8 cellular contexts compared by ENCODE assay signal in the genomic region with DNA sequence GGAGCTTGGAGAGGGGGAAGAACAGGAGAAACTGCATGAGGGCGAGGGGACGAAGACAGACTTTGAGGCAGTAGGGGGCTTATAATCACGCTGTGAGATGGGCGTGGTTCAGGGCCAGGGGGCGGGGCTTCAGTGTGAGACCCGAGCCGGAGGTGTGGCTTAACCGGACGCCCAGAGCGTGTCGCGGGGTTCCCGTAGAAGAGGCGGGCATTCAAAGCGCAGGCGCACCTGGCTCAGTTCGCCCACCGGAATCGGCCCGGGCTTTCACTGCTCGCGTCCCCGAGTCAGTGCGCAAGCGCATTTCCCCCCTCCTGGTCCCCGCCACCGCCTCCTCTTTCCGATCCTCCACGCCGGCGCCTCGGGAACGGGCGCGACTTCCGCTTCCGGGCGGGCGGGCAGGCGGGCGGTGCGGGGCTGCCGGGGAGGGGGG. TPM values are rescaled to one million over a fixed set of nuclear protein-coding genes. Genes with fewer than 3 reads are reported as not detected.
A peak's percentile ranks its signal among the peaks of the same experiment; 100 is the strongest.
DNase-seq lines count a peak whose midpoint lies in the region; ATAC-seq and TF ChIP-seq lines count a peak whose summit lies in the region.

No MANE protein-coding gene starts in this region.

- peak; percentile 61 for ATAC-seq in HG02610 (IDR thresholded peaks at IDR 0.05; ENCODE audit: unreplicated experiment)

- H3K9ac ChIP-seq in SK-N-MC (ENCODE audit: insufficient read length), result no peak overlapping the region

- H3K4me3 ChIP-seq in GM08714 (ENCODE audit: low read length), result peak overlapping the region; percentile 92; the same call in 1 of the 2 replicates
- peak overlapping the region; percentile 98 for H3K4me3 ChIP-seq in SK-N-MC
- peak overlapping the region; percentile 97 for H3K4me3 ChIP-seq in osteoblast (ENCODE audit: insufficient read depth, low read length)
- peak overlapping the region; percentile 91 for H3K4me3 ChIP-seq in testis

- intact Hi-C loops in testis (cut with DNase I; ENCODE audit: low total_unique reads), result loop anchor here (10.0 kb wide), 1 partner anchor 90 kb away; no protein-coding TSS in a partner anchor

- H2AFZ ChIP-seq in osteoblast (ENCODE audit: low read length), result no peak overlapping the region

- H3K36me3 ChIP-seq in SK-N-MC (ENCODE audit: insufficient read depth, low read length), result peaks cover 4% of the 10 kb centered on the region; the same call in 1 of the 2 replicates
- H3K36me3 ChIP-seq in osteoblast (ENCODE audit: insufficient read depth, low read length), result peaks cover 11% of the 10 kb centered on the region
- no peaks in the 10 kb centered on the region for H3K36me3 ChIP-seq in testis (ENCODE audit: low read depth, missing control alignments)

- H3K9me3 ChIP-seq in SK-N-MC (ENCODE audit: low read depth, low read length) (no peaks in the 10 kb centered on the region), osteoblast (ENCODE audit: low read depth, low read length) (peaks cover 6% of the 10 kb centered on the region), testis (no peaks in the 10 kb centered on the region)

- H3K4me2 ChIP-seq in osteoblast (ENCODE audit: insufficient read depth, low read length), result peak overlapping the region; percentile 100

- no peak for TF ChIP-seq POLR2A in testis (IDR thresholded peaks at IDR 0.05)

- H3K27ac ChIP-seq in SK-N-MC (peak overlapping the region; percentile 98), osteoblast (ENCODE audit: low read depth, low read length) (peak overlapping the region; percentile 65), testis (peak overlapping the region; percentile 53 to 94)

- peaks cover 51% of the 10 kb centered on the region for H3K79me2 ChIP-seq in osteoblast (ENCODE audit: insufficient read depth, low read length)

- peaks cover 23% of the 10 kb centered on the region for H4K20me1 ChIP-seq in osteoblast (ENCODE audit: insufficient read depth, low read length)

- H3K4me1 ChIP-seq in osteoblast (ENCODE audit: insufficient read depth, low read length), result peaks cover 19% of the 10 kb centered on the region
- H3K4me1 ChIP-seq in testis, result peaks cover 16% of the 10 kb centered on the region

- 0% methylated on average over 14 to 16 of the region's 43 CpGs for WGBS in testis, 2 donors

- DNase-seq in NCI-H1092 (lab: John Stamatoyannopoulos, UW), result peak; percentile 96
- DNase-seq in SK-N-MC (ENCODE audit: low read depth, low spot score), result peak; percentile 96
- peak; percentile 99 for DNase-seq in activated naive CD4-positive, alpha-beta T cell treated with anti-CD3 and anti-CD28 coated beads, Interleukin-2, amount 50 U/mL, for 16 hours
- peak; percentile 98 for DNase-seq in glomerular visceral epithelial cell (ENCODE audit: extremely low spot score)
- peak; percentile 100 for DNase-seq in osteoblast (ENCODE audit: insufficient read length, low spot score, missing footprints)
- peak; percentile 97 for DNase-seq in testis

- H3K27me3 ChIP-seq in osteoblast (ENCODE audit: insufficient read depth, low read length), result no peaks in the 10 kb centered on the region
- H3K27me3 ChIP-seq in testis, result no peaks in the 10 kb centered on the region

- TF ChIP-seq CTCF in osteoblast (IDR thresholded peaks at IDR 0.05; ENCODE audit: extremely low read depth, low read depth, low read length) (no peak), testis (IDR thresholded peaks at IDR 0.05) (peak in 1 of 3 experiments; percentile 14)

RNA-seq across cellular contexts. Expression of gene ZNF865, which starts 0.2 kb away (rescaled TPM):
- total RNA-seq in osteoblast (1.4 and 1.5 TPM in 2 replicates), testis (10 to 100 TPM; 12.2 to 14.5 TPM)
- 4.7 TPM for polyA plus RNA-seq in testis (ENCODE audit: insufficient read depth, low read depth, low replicate concordance)

RNA-seq across cellular contexts. Expression of gene ZNF524, which starts 5.1 kb away (rescaled TPM):
- total RNA-seq in osteoblast (11.2 TPM in 2 replicates), testis (10 to 100 TPM; 25.0 to 29.4 TPM)
- polyA plus RNA-seq in testis (ENCODE audit: insufficient read depth, low read depth, low replicate concordance), result 8.5 TPM

RNA-seq across cellular contexts. Expression of gene FIZ1, which starts 5.9 kb away (rescaled TPM):
- total RNA-seq in osteoblast, result 2.9 and 3.6 TPM in 2 replicates
- 10 to 100 TPM; 16.5 to 17.4 TPM for total RNA-seq in testis
- polyA plus RNA-seq in testis (ENCODE audit: insufficient read depth, low read depth, low replicate concordance), result 8.5 TPM

RNA-seq across cellular contexts. Expression of gene ZNF784, which starts 19.1 kb away (rescaled TPM):
- total RNA-seq in osteoblast, result 6.5 and 8.7 TPM in 2 replicates
- total RNA-seq in testis, result 10 to 100 TPM; 10.3 to 13.0 TPM
- polyA plus RNA-seq in testis (ENCODE audit: insufficient read depth, low read depth, low replicate concordance), result 6.6 TPM

RNA-seq across cellular contexts. Expression of gene ZNF579, which starts 24.6 kb away (rescaled TPM):
- total RNA-seq in osteoblast (6.9 and 7.4 TPM in 2 replicates), testis (1 to 10 TPM; 4.0 to 7.2 TPM)
- 4.3 TPM for polyA plus RNA-seq in testis (ENCODE audit: insufficient read depth, low read depth, low replicate concordance)

Comparison
In these comparisons a context has a peak if more than half of its experiments do, and no peak if none do; other contexts are left out.
1. Peak in every context shown above with its lines: DNase-seq, ATAC-seq, H3K4me3 ChIP-seq and H3K27ac ChIP-seq.